ENCODE assay signal across 8 cellular contexts in genomic region chr14:81435048-81435577, GRCh38. TPM values are rescaled to one million over a fixed set of nuclear protein-coding genes. Genes with fewer than 3 reads are reported as not detected.
DNase-seq lines count a peak whose midpoint lies in the region; ATAC-seq, FAIRE-seq and TF ChIP-seq lines count a peak whose summit lies in the region.

No MANE protein-coding gene starts in this region.

- H3K4me1 ChIP-seq in PC-3 (ENCODE audit: insufficient read depth, low read length) (peaks cover 13% of the 10 kb centered on the region), esophagus squamous epithelium (peaks cover 0 to 46% (median 9%) of the 10 kb centered on the region in 3 donors), pancreas (peaks cover 0 to 6% (median 5%) of the 10 kb centered on the region in 3 donors)

- peaks cover 10% of the 10 kb centered on the region; the same call in 1 of the 2 replicates for H3K27me3 ChIP-seq in PC-3 (ENCODE audit: low read length)
- peaks cover 0 to 61% (median 0%) of the 10 kb centered on the region in 4 donors for H3K27me3 ChIP-seq in esophagus squamous epithelium
- peaks cover 0 to 4% (median 1%) of the 10 kb centered on the region in 4 donors for H3K27me3 ChIP-seq in pancreas

- no peak for TF ChIP-seq CTCF in PC-3 (conservative IDR thresholded peaks at IDR 0.05; ENCODE audit: low read depth, low read length)
- TF ChIP-seq CTCF in esophagus squamous epithelium (IDR thresholded peaks at IDR 0.05) = no peak
- TF ChIP-seq CTCF in pancreas (IDR thresholded peaks at IDR 0.05) = no peak

- WGBS in esophagus squamous epithelium, 2 donors = 8 to 14% methylated on average over 10 to 14 of the region's 14 CpGs
- 4% methylated on average over 14 of the region's 14 CpGs for WGBS in pancreas, 2 donors

- intact Hi-C loops in PC-3 (cut with micrococcal nuclease) = loop anchor here (1.0 to 5.0 kb wide), 2 partner anchors 35 to 113 kb away; partner anchors contain the start of gene STON2
- intact Hi-C loops in esophagus squamous epithelium (cut with DNase I) = no loop called here
- intact Hi-C loops in pancreas (cut with DNase I) = no loop called here

- H3K9me3 ChIP-seq in PC-3 (ENCODE audit: low read length) (no peaks in the 10 kb centered on the region), esophagus squamous epithelium (no peaks in the 10 kb centered on the region), pancreas (no peaks in the 10 kb centered on the region)

- TF ChIP-seq POLR2A in esophagus squamous epithelium (IDR thresholded peaks at IDR 0.05) = no peak

- H3K36me3 ChIP-seq in PC-3 (ENCODE audit: low read depth, low read length) (no peaks in the 10 kb centered on the region), esophagus squamous epithelium (no peaks in the 10 kb centered on the region), pancreas (no peaks in the 10 kb centered on the region)

- POLR2A ChIA-PET in PC-3 (lab: Charles Lee; ENCODE audit: unreplicated experiment) = interaction anchor here (0.5 to 1.3 kb wide), 2 partner anchors 34 to 111 kb away, joined by 3 to 6 read pairs; no protein-coding TSS in a partner anchor

- CTCF ChIA-PET in PC-3 (lab: Charles Lee) = interaction anchor here (1.1 to 1.8 kb wide), 3 partner anchors 30 to 166 kb away, joined by 4 to 9 read pairs (median 4); partner anchors contain the start of gene STON2

- peak overlapping the region; percentile 99 for H3K4me2 ChIP-seq in PC-3 (ENCODE audit: low read length)

- FAIRE-seq in pancreas (lab: Jason Lieb, UNC) = no peak

- H3K27ac ChIP-seq in PC-3 (ENCODE audit: low read length) (no peak overlapping the region), esophagus squamous epithelium (peak overlapping the region; percentile 71 to 86 (median 84)), pancreas (no peak overlapping the region)

- H3K4me3 ChIP-seq in PC-3 (ENCODE audit: low read length) = peak overlapping the region; percentile 86
- peak overlapping the region; percentile 59 to 82 (median 75) for H3K4me3 ChIP-seq in esophagus squamous epithelium
- peak overlapping the region in 3 of 4 donors; percentile 46 to 66 (median 54) for H3K4me3 ChIP-seq in pancreas

- peak overlapping the region; percentile 42; the same call in 1 of the 2 replicates for H3K9ac ChIP-seq in PC-3 (ENCODE audit: low read length)

- no peaks in the 10 kb centered on the region for H4K20me1 ChIP-seq in PC-3 (ENCODE audit: low read length)

- no peaks in the 10 kb centered on the region for H3K9me2 ChIP-seq in PC-3 (replicated peaks; ENCODE audit: low read length)

- H3K79me2 ChIP-seq in PC-3 (ENCODE audit: low read length) = no peaks in the 10 kb centered on the region

- peak overlapping the region; percentile 47 for H2AFZ ChIP-seq in PC-3 (ENCODE audit: low read length)

- peak; percentile 99 for DNase-seq in DMS79 (lab: John Stamatoyannopoulos, UW)
- DNase-seq in PC-3 = no peak
- no peak for DNase-seq in esophagus squamous epithelium (lab: John Stamatoyannopoulos, UW)
- DNase-seq in pancreas = no peak
- DNase-seq in activated gamma-delta T cell treated with Interleukin-2 at 50 U/mL for 16 hours = no peak
- DNase-seq in mesenteric fat pad (ENCODE audit: low spot score) = no peak
- no peak for DNase-seq in stimulated activated CD4-positive, alpha-beta T cell treated with anti-CD3 and anti-CD28 coated beads, Interleukin-15, amount 100 ng/mL, for 24 hours

- BruUV-seq in PC-3 (replicated peaks; lab: Mats Ljungman, UMichigan) = TSS peak; percentile 44

- no peaks in the 10 kb centered on the region for H3F3A ChIP-seq in PC-3 (ENCODE audit: low read length, unreplicated experiment)

- ATAC-seq in PC-3 (no peak), pancreas (no peak), GM19328 (IDR thresholded peaks at IDR 0.05; ENCODE audit: unreplicated experiment) (no peak)

RNA-seq across cellular contexts. Expression of gene STON2, which starts 35.0 kb away (rescaled TPM):
- total RNA-seq in PC-3 (2014; rRNA removed) = 12.3 and 16.1 TPM in 2 replicates
- total RNA-seq in esophagus squamous epithelium = 10 to 100 TPM; 58.7 to 71.6 (median 67.1) TPM
- total RNA-seq in pancreas = 1 to 10 TPM; 1.0 to 4.6 (median 2.8) TPM
- polyA plus RNA-seq in pancreas = 1 to 10 TPM in 1 of 2 donors, under 1 TPM in 1; 0.76 to 1.7 TPM
- 20.8 TPM for total RNA-seq in mesenteric fat pad

Comparison
In these comparisons a context has a peak if more than half of its experiments do, and no peak if none do; other contexts are left out.
1. H3K27ac ChIP-seq: peak in esophagus squamous epithelium (4 of 4); none in PC-3 (single experiment) and pancreas (0 of 4).
2. Peak in every context shown above with its lines, with median percentiles within 50 percentile points of each other: H3K4me3 ChIP-seq.